20 cellular contexts compared by ENCODE assay signal in genomic region chr2:112640467-112640799, GRCh38. TPM values are rescaled to one million over a fixed set of nuclear protein-coding genes. Genes with fewer than 3 reads are reported as not detected.
DNase-seq lines count a peak whose midpoint lies in the region; ATAC-seq, FAIRE-seq and TF ChIP-seq lines count a peak whose summit lies in the region.
"Had no signal": no experiment of that assay in that cellular context is flagged by ENCODE, and none has a peak within 500 bp of the region (broad histone marks: within the 10 kb centered on the region; RNA-seq: fewer than 3 reads in every experiment).

No MANE protein-coding gene starts in this region.

- H3K36me3 ChIP-seq in HepG2 (replicated peaks in 1 of 2; ENCODE audit: control insufficient read depth in 1 of 2, insufficient read depth in 2 of 2, low read length in 2 of 2) (no peaks in the 10 kb centered on the region), right lobe of liver (no peaks in the 10 kb centered on the region), ascending aorta (no peaks in the 10 kb centered on the region), mucosa of descending colon (ENCODE audit: low read depth) (no peaks in the 10 kb centered on the region), MG63 (no peaks in the 10 kb centered on the region)
- H3K36me3 ChIP-seq: esophagus squamous epithelium, neutrophil, suprapubic skin had no signal

- H3K4me3 ChIP-seq in HepG2 (replicated peaks in 1 of 3; ENCODE audit: insufficient read depth in 1 of 3, low read depth in 2 of 3, low read length in 3 of 3) (no peak overlapping the region; a peak in 1 of 6 replicates), right lobe of liver (no peak overlapping the region), ascending aorta (no peak overlapping the region), mucosa of descending colon (no peak overlapping the region), MG63 (no peak overlapping the region)
- H3K4me3 ChIP-seq: esophagus squamous epithelium, suprapubic skin had no signal

- H3K4me2 ChIP-seq in HepG2 (ENCODE audit: low read depth, low read length): peak overlapping the region; percentile 41

- no peak for FAIRE-seq in HepG2 (lab: Jason Lieb, UNC)
- FAIRE-seq in urothelium cell line (lab: Jason Lieb, UNC): no peak
- FAIRE-seq: GM18507 had no signal

- CTCF ChIA-PET in HepG2 (lab: Yijun Ruan, JAX; ENCODE audit: low intra/inter-chr PET ratio, low total read pairs): no interaction called here

- no peaks in the 10 kb centered on the region for H3K79me2 ChIP-seq in HepG2 (ENCODE audit: insufficient read depth, low read length)

- TF ChIP-seq CTCF in HepG2 (CRISPR knock-in tag; IDR thresholded peaks at IDR 0.05): no peak
- no peak for TF ChIP-seq CTCF in right lobe of liver (IDR thresholded peaks at IDR 0.05)
- TF ChIP-seq CTCF in ascending aorta (IDR thresholded peaks at IDR 0.05): no peak
- no peak for TF ChIP-seq CTCF in mucosa of descending colon (IDR thresholded peaks at IDR 0.05)

- BruUV-seq in HepG2 (replicated peaks; lab: Mats Ljungman, UMichigan): no TSS peak

- no peak for TF ChIP-seq EP300 in HepG2 (IDR thresholded peaks at IDR 0.05; ENCODE audit: low read depth in 2 of 2, low read length in 2 of 2)
- TF ChIP-seq EP300 in HepG2 (CRISPR knock-in tag; IDR thresholded peaks at IDR 0.05; ENCODE audit: borderline replicate concordance): no peak

- in situ Hi-C loops in HepG2 (cut with HindIII; ENCODE audit: extremely low pct_ligation_motif_present, low pct_unique_long_range_greater_than_20kb): no loop called here

- intact Hi-C loops in HepG2 (cut with micrococcal nuclease; ENCODE audit: unreplicated experiment): no loop called here
- intact Hi-C loops in right lobe of liver (cut with DNase I): no loop called here
- intact Hi-C loops in ascending aorta (cut with DNase I): loop anchor here (5.0 kb wide), 1 partner anchor 1518 kb away; the partner anchor contains the start of gene BCL2L11
- intact Hi-C loops in mucosa of descending colon (cut with DNase I, micrococcal nuclease): no loop called here

- ATAC-seq in HepG2: no peak
- no peak for ATAC-seq in right lobe of liver
- no peak for ATAC-seq in left lobe of liver
- no peak for ATAC-seq in mucosa of descending colon
- ATAC-seq: left colon had no signal

- no peaks in the 10 kb centered on the region for H4K20me1 ChIP-seq in HepG2 (ENCODE audit: insufficient read depth, low read length)

- TF ChIP-seq RAD21 in HepG2 (CRISPR knock-in tag; IDR thresholded peaks at IDR 0.05): no peak

- H3K4me1 ChIP-seq in HepG2 (ENCODE audit: insufficient read depth, low read length) (peaks cover 72% of the 10 kb centered on the region), right lobe of liver (peaks cover 0 to 24% (median 5%) of the 10 kb centered on the region in 4 donors), ascending aorta (peaks cover 0 to 4% of the 10 kb centered on the region in 2 donors), mucosa of descending colon (ENCODE audit: low read depth) (peaks cover 23% of the 10 kb centered on the region)

- no peak overlapping the region for H3K9ac ChIP-seq in HepG2 (ENCODE audit: insufficient read depth, low read depth, low read length)

- no peak overlapping the region for H3K27ac ChIP-seq in HepG2 (ENCODE audit: extremely low read length, insufficient read depth, low read length)
- no peak overlapping the region for H3K27ac ChIP-seq in right lobe of liver
- peak overlapping the region; percentile 42 to 59 for H3K27ac ChIP-seq in ascending aorta
- H3K27ac ChIP-seq: HL-60, suprapubic skin had no signal

- DNase-seq in HepG2 (ENCODE audit: low spot score) (no peak), right lobe of liver (no peak), ascending aorta (ENCODE audit: low spot score in 2 of 2) (peak in 1 of 2 donors; percentile 11), left lobe of liver (ENCODE audit: low spot score) (peak; percentile 10), urothelium cell line (ENCODE audit: low spot score) (peak; percentile 37), NCI-H510A treated with DMSO at 0.1 percent for 48 hours (lab: John Stamatoyannopoulos, UW) (no peak), mucosa of descending colon (no peak), MG63 (no peak)
- DNase-seq: activated CD4-positive, alpha-beta T cell treated with anti-CD3 and anti-CD28 coated beads, Interleukin-2, amount 50 U/mL, for 1 hour; activated naive CD4-positive, alpha-beta T cell; CD4-positive, CD25-positive, alpha-beta regulatory T cell; esophagus squamous epithelium; left colon; NCI-H1436 treated with DMSO at 0.1 percent for 48 hours; NCI-H526; stimulated activated CD4-positive, alpha-beta T cell treated with anti-CD3 and anti-CD28 coated beads, Interleukin-12 subunit alpha, Interleukin-12 subunit beta, amount 100 ng/mL, for 4 hours had no signal

- no peak overlapping the region for H2AFZ ChIP-seq in HepG2 (ENCODE audit: low read length)

- H3K9me3 ChIP-seq in HepG2 (ENCODE audit: low read length): no peaks in the 10 kb centered on the region
- H3K9me3 ChIP-seq in right lobe of liver: no peaks in the 10 kb centered on the region
- H3K9me3 ChIP-seq in ascending aorta: no peaks in the 10 kb centered on the region
- H3K9me3 ChIP-seq in mucosa of descending colon: no peaks in the 10 kb centered on the region
- H3K9me3 ChIP-seq in MG63: no peaks in the 10 kb centered on the region
- H3K9me3 ChIP-seq: esophagus squamous epithelium, neutrophil, suprapubic skin had no signal

- POLR2A ChIA-PET in HepG2 (lab: Yijun Ruan, JAX): interaction anchor here (1.2 to 1.6 kb wide), 2 partner anchors 8 to 13 kb away, joined by 4 to 7 read pairs; no protein-coding TSS in a partner anchor

- WGBS in HepG2 (ENCODE audit: low lambda C conversion rate): 53% methylated on average over 2 of the region's 2 CpGs
- 76% methylated on average over 2 of the region's 2 CpGs for WGBS in right lobe of liver (ENCODE audit: insufficient coverage, low coverage, low lambda C conversion rate, missing lambda C conversion rate)

- TF ChIP-seq POLR2A in HepG2 (IDR thresholded peaks at IDR 0.05; ENCODE audit: insufficient read depth in 1 of 2, low read depth in 2 of 2, low read length in 2 of 2) (no peak), right lobe of liver (IDR thresholded peaks at IDR 0.05) (no peak)

- H3K27me3 ChIP-seq in HepG2 (ENCODE audit: control insufficient read depth in 1 of 2, insufficient read depth in 2 of 2, low read length in 2 of 2): peaks cover 1 to 11% of the 10 kb centered on the region in 2 experiments; a peak in 2 of 5 replicates
- H3K27me3 ChIP-seq in right lobe of liver: no peaks in the 10 kb centered on the region
- no peaks in the 10 kb centered on the region for H3K27me3 ChIP-seq in ascending aorta
- H3K27me3 ChIP-seq in MG63: no peaks in the 10 kb centered on the region
- H3K27me3 ChIP-seq: suprapubic skin had no signal

RNA-seq across cellular contexts. Expression of gene SLC20A1, which starts 5.3 kb away (rescaled TPM):
- total RNA-seq in HepG2 (2016; rRNA removed; fragmentation: Illumina TruSeq; extraction: Trizol) (60.1 and 85.9 TPM in 2 replicates), right lobe of liver (100 to 1,000 TPM in 1 of 6 experiments, 10 to 100 TPM in 5; 14.3 to 103 (median 26.8) TPM), ascending aorta (18.4 TPM), left lobe of liver (12.9 TPM), mucosa of descending colon (100 to 1,000 TPM in 1 of 3 donors, 10 to 100 TPM in 2; 64.3 to 128 (median 80.6) TPM)
- total RNA-seq in HepG2 (2016; cell fraction: cytosol; rRNA removed; fragmentation: Illumina TruSeq; extraction: Trizol; ENCODE audit: low read depth): 12.7 and 13.6 TPM in 2 replicates
- total RNA-seq in HepG2 (2016; cell fraction: insoluble cytoplasmic fraction; rRNA removed; fragmentation: Illumina TruSeq; extraction: Trizol): 58.0 and 89.3 TPM in 2 replicates
- total RNA-seq in HepG2 (2016; cell fraction: membrane; rRNA removed; fragmentation: Illumina TruSeq; extraction: Trizol): 41.9 and 44.0 TPM in 2 replicates
- 130 and 144 TPM in 2 replicates for total RNA-seq in HepG2 (2016; cell fraction: nucleus; rRNA removed; fragmentation: Illumina TruSeq; extraction: Trizol)
- polyA plus RNA-seq in HepG2 (2011; rRNA removed): 54.0 and 70.6 TPM in 2 replicates
- 47.5 and 83.7 TPM in 2 replicates for polyA plus RNA-seq in HepG2 (2011; cell fraction: cytosol; rRNA removed)
- 80.6 and 124 TPM in 2 replicates for polyA plus RNA-seq in HepG2 (2011; cell fraction: nucleus; rRNA removed)
- polyA plus RNA-seq in HepG2 (2012): 121 and 142 TPM in 2 replicates
- 7.3 and 8.2 TPM in 2 replicates for polyA plus RNA-seq in HepG2 (2016; cell fraction: cytosol; fragmentation: Illumina TruSeq; extraction: Trizol; ENCODE audit: low read depth)
- 42.8 and 44.4 TPM in 2 replicates for polyA plus RNA-seq in HepG2 (2016; cell fraction: insoluble cytoplasmic fraction; fragmentation: Illumina TruSeq; extraction: Trizol; ENCODE audit: low read depth)
- polyA plus RNA-seq in HepG2 (2016; cell fraction: membrane; fragmentation: Illumina TruSeq; extraction: Trizol; ENCODE audit: low read depth): 21.0 and 21.5 TPM in 2 replicates
- 155 and 157 TPM in 2 replicates for polyA plus RNA-seq in HepG2 (2016; cell fraction: nucleus; fragmentation: Illumina TruSeq; extraction: Trizol; ENCODE audit: insufficient read depth, low read depth)
- polyA minus RNA-seq in HepG2 (2011; rRNA and poly(A)+ RNA removed; ENCODE audit: low replicate concordance): 36.0 and 75.9 TPM in 2 replicates
- polyA minus RNA-seq in HepG2 (2011; cell fraction: cytosol; rRNA and poly(A)+ RNA removed): 63.7 and 90.7 TPM in 2 replicates
- polyA minus RNA-seq in HepG2 (2011; cell fraction: nucleus; rRNA and poly(A)+ RNA removed): 154 and 209 TPM in 2 replicates
- total RNA-seq in MG63 (2014; rRNA removed; shearing (Covaris generic); ENCODE audit: low replicate concordance): 117 and 129 TPM in 2 replicates

RNA-seq across cellular contexts. Expression of gene CHCHD5, which starts 56.0 kb away (rescaled TPM):
- total RNA-seq in HepG2 (2016; rRNA removed; fragmentation: Illumina TruSeq; extraction: Trizol) (22.8 and 23.9 TPM in 2 replicates), right lobe of liver (10 to 100 TPM; 15.1 to 29.5 (median 18.7) TPM), ascending aorta (26.5 TPM), left lobe of liver (21.2 TPM), mucosa of descending colon (10 to 100 TPM; 20.9 to 28.8 (median 26.1) TPM)
- total RNA-seq in HepG2 (2016; cell fraction: cytosol; rRNA removed; fragmentation: Illumina TruSeq; extraction: Trizol; ENCODE audit: low read depth): 27.4 and 35.9 TPM in 2 replicates
- 21.3 and 24.7 TPM in 2 replicates for total RNA-seq in HepG2 (2016; cell fraction: insoluble cytoplasmic fraction; rRNA removed; fragmentation: Illumina TruSeq; extraction: Trizol)
- total RNA-seq in HepG2 (2016; cell fraction: membrane; rRNA removed; fragmentation: Illumina TruSeq; extraction: Trizol): 27.3 and 31.8 TPM in 2 replicates
- 13.0 and 14.1 TPM in 2 replicates for total RNA-seq in HepG2 (2016; cell fraction: nucleus; rRNA removed; fragmentation: Illumina TruSeq; extraction: Trizol)
- polyA plus RNA-seq in HepG2 (2011; rRNA removed): 19.0 and 22.7 TPM in 2 replicates
- polyA plus RNA-seq in HepG2 (2011; cell fraction: cytosol; rRNA removed): 20.8 and 43.9 TPM in 2 replicates
- polyA plus RNA-seq in HepG2 (2011; cell fraction: nucleus; rRNA removed): 36.4 and 41.5 TPM in 2 replicates
- 27.5 and 32.7 TPM in 2 replicates for polyA plus RNA-seq in HepG2 (2012)
- 44.4 and 53.5 TPM in 2 replicates for polyA plus RNA-seq in HepG2 (2016; cell fraction: cytosol; fragmentation: Illumina TruSeq; extraction: Trizol; ENCODE audit: low read depth)
- polyA plus RNA-seq in HepG2 (2016; cell fraction: insoluble cytoplasmic fraction; fragmentation: Illumina TruSeq; extraction: Trizol; ENCODE audit: low read depth): 36.8 and 37.7 TPM in 2 replicates
- 42.6 and 49.8 TPM in 2 replicates for polyA plus RNA-seq in HepG2 (2016; cell fraction: membrane; fragmentation: Illumina TruSeq; extraction: Trizol; ENCODE audit: low read depth)
- polyA plus RNA-seq in HepG2 (2016; cell fraction: nucleus; fragmentation: Illumina TruSeq; extraction: Trizol; ENCODE audit: insufficient read depth, low read depth): 30.3 TPM in 2 replicates
- polyA minus RNA-seq in HepG2 (2011; rRNA and poly(A)+ RNA removed; ENCODE audit: low replicate concordance): 8.7 and 43.9 TPM in 2 replicates
- 12.2 and 12.4 TPM in 2 replicates for polyA minus RNA-seq in HepG2 (2011; cell fraction: cytosol; rRNA and poly(A)+ RNA removed)
- polyA minus RNA-seq in HepG2 (2011; cell fraction: nucleus; rRNA and poly(A)+ RNA removed): 10.4 and 12.4 TPM in 2 replicates
- total RNA-seq in MG63 (2014; rRNA removed; shearing (Covaris generic); ENCODE audit: low replicate concordance): 1.7 and 20.0 TPM in 2 replicates

Comparison
In these comparisons a context has a peak if more than half of its experiments do, and no peak if none do; other contexts are left out.
1. DNase-seq: peak in left lobe of liver (single experiment) and urothelium cell line (single experiment); none in HepG2 (single experiment), right lobe of liver (0 of 3), NCI-H510A treated with DMSO at 0.1 percent for 48 hours (single experiment), mucosa of descending colon (0 of 3) and MG63 (single experiment).
2. H3K27ac ChIP-seq: peak in ascending aorta (2 of 2); none in HepG2 (single experiment) and right lobe of liver (0 of 3).